1 cellular context compared by ENCODE assay signal in the genomic region with DNA sequence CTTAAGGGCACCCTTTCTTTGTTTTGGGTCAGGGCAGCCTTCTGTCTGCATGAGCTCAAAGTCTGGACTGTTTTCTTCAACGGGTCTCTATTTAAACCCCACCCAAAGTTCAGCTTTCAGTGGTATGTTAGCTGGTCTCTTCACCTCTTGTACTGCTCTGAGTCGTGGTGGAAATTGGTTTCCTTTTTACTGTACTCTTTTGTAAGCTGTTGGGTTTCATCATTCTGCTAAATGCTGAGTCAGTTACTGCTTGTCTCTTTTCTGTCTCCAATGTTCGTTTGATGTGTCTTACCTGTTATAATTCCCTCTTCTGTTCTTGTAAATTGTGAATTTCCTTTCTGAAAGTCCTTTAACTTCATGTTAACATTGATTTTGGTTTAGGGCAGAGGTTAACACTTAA.
TF ChIP-seq lines count a peak whose summit lies in the region.

No MANE protein-coding gene starts in this region.

TF ChIP-seq in GM12878, 131 proteins besides CTCF, POLR2A, EP300 and RAD21 (continued from another document):
- no peak for TF ChIP-seq JUNB (IDR thresholded peaks at IDR 0.05)
- no peak for TF ChIP-seq NR2C1 (IDR thresholded peaks at IDR 0.05)
- no peak for TF ChIP-seq NR2C2 (IDR thresholded peaks at IDR 0.05; ENCODE audit: borderline replicate concordance, control insufficient read depth, insufficient read length, low read depth)
- TF ChIP-seq, protein P1, sequence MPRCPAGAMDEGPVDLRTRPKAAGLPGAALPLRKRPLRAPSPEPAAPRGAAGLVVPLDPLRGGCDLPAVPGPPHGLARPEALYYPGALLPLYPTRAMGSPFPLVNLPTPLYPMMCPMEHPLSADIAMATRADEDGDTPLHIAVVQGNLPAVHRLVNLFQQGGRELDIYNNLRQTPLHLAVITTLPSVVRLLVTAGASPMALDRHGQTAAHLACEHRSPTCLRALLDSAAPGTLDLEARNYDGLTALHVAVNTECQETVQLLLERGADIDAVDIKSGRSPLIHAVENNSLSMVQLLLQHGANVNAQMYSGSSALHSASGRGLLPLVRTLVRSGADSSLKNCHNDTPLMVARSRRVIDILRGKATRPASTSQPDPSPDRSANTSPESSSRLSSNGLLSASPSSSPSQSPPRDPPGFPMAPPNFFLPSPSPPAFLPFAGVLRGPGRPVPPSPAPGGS (IDR thresholded peaks at IDR 0.05; ENCODE audit: borderline replicate concordance, insufficient read depth, low read depth, low read length, poor library complexity, severe bottlenecking): no peak
- no peak for TF ChIP-seq HCFC1 (IDR thresholded peaks at IDR 0.05; ENCODE audit: low read length)
- TF ChIP-seq NRF1 (conservative IDR thresholded peaks at IDR 0.05; ENCODE audit: low read depth, low read length): no peak
